Comparison of ENCODE assay signal across 8 cellular contexts in the genomic region with DNA sequence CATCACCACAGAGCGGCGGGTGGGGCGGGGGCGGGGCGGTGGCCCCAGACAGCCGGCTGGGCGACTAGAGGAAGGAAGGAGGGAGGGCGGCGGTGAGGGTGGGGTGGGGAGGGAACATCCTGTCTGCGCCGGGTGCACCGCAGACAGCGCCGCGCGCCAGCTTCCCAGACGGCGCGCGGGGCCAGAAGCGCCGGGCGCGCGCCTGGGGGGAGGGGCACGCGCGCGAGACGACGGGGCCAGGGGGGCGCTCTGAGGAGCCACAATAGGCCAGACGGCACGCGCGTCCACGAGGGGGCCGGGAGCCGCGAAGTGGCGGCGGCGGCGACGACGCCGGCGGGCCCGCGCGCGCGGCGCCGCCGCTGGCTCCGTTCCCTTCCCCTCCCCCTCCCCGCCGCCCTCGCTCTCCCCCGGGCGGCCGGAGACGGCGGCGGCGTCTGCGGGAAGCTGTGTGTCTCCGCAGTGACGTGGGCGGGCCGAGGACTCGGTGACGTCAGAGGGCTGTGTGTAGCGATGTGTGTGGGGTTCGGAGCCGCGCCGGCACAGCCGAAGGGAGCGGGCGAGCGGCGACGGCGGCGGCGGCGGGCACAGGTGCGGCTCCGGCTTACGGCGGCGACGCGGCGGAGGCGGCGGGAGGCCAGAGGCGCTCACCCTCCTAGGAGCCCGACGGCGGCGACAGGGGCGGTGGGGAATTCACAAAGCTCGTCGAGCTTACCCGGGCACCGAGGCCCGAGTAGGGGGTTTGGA. TPM values are rescaled to one million over a fixed set of nuclear protein-coding genes. Genes with fewer than 3 reads are reported as not detected.
DNase-seq lines count a peak whose midpoint lies in the region; ATAC-seq and TF ChIP-seq lines count a peak whose summit lies in the region.

A gene with protein sequence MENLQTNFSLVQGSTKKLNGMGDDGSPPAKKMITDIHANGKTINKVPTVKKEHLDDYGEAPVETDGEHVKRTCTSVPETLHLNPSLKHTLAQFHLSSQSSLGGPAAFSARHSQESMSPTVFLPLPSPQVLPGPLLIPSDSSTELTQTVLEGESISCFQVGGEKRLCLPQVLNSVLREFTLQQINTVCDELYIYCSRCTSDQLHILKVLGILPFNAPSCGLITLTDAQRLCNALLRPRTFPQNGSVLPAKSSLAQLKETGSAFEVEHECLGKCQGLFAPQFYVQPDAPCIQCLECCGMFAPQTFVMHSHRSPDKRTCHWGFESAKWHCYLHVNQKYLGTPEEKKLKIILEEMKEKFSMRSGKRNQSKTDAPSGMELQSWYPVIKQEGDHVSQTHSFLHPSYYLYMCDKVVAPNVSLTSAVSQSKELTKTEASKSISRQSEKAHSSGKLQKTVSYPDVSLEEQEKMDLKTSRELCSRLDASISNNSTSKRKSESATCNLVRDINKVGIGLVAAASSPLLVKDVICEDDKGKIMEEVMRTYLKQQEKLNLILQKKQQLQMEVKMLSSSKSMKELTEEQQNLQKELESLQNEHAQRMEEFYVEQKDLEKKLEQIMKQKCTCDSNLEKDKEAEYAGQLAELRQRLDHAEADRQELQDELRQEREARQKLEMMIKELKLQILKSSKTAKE (plus strand): TSS at position 540 of the 744 bp plus-strand sequence. CDS start 2,617 bp downstream, outside the sequence.

- peak within 1 kb of the TSS; percentile 84 to 98 (median 95) for H3K4me3 Mint-ChIP-seq in IgD-negative memory B cell

- peak within 1 kb of the TSS; percentile 97 to 99 (median 97) for H3K27ac Mint-ChIP-seq in IgD-negative memory B cell

- DNase-seq in DMS 273 treated with DMSO at 0.1 percent for 48 hours (lab: John Stamatoyannopoulos, UW) (peak; percentile 95), OCI-M1 (lab: John Stamatoyannopoulos, UW) (peak; percentile 94), activated T-cell treated with anti-CD3 and anti-CD28 coated beads for 4 hours (peak; percentile 96), epithelial cell of esophagus (ENCODE audit: low read depth) (peak; percentile 97), mucosa of gallbladder (ENCODE audit: low spot score) (peak; percentile 98)
- DNase-seq in stimulated activated CD8-positive, alpha-beta memory T cell treated with anti-CD3 and anti-CD28 coated beads, Interleukin-4, amount 100 ng/mL, for 24 hours (ENCODE audit: low read depth): peak; percentile 94

- ATAC-seq in GM21576 (IDR thresholded peaks at IDR 0.05; ENCODE audit: unreplicated experiment): peak; percentile 52

- H3K36me3 Mint-ChIP-seq in IgD-negative memory B cell: no peaks in the 10 kb centered on the region

- TF ChIP-seq CTCF in epithelial cell of esophagus (IDR thresholded peaks at IDR 0.05; ENCODE audit: insufficient read depth, low read depth, low read length, missing control alignments): peak; percentile 8

- H3K27me3 Mint-ChIP-seq in IgD-negative memory B cell: peaks cover 2% of the 10 kb centered on the region

- H3K4me1 Mint-ChIP-seq in IgD-negative memory B cell: peaks cover 47 to 64% (median 60%) of the 10 kb centered on the region in 3 donors

- peak within 1 kb of the TSS; percentile 63 for H3K4me3 ChIP-seq in epithelial cell of esophagus (ENCODE audit: low read length)

- H3K9me3 Mint-ChIP-seq in IgD-negative memory B cell: no peaks in the 10 kb centered on the region

RNA-seq across cellular contexts. Expression of the gene that starts here (rescaled TPM):
- polyA plus RNA-seq in IgD-negative memory B cell: 10.0 TPM
- total RNA-seq in mucosa of gallbladder: 39.2 TPM

Comparison
In these comparisons a context has a peak if more than half of its experiments do, and no peak if none do; other contexts are left out.
1. Peak in every context shown above with its lines: DNase-seq, ATAC-seq and H3K4me3 ChIP-seq.